24 cellular contexts compared by ENCODE assay signal in genomic region chr2:137228566-137228965, GRCh38.
DNase-seq lines count a peak whose midpoint lies in the region; ATAC-seq and TF ChIP-seq lines count a peak whose summit lies in the region.
"Had no signal": no experiment of that assay in that cellular context is flagged by ENCODE, and none has a peak within 500 bp of the region (broad histone marks: within the 10 kb centered on the region; RNA-seq: fewer than 3 reads in every experiment).

No MANE protein-coding gene starts in this region.

- ATAC-seq in GM19351 (IDR thresholded peaks at IDR 0.05; ENCODE audit: unreplicated experiment) (no peak), GM18519 (IDR thresholded peaks at IDR 0.05; ENCODE audit: low FRiP score, unreplicated experiment) (no peak)
- ATAC-seq: K562; natural killer cell treated with Interleukin-12 subunit alpha and Interleukin-12 subunit beta and Interleukin-15 and Interleukin-18, amount 100 ng/mL, for 72 hours had no signal

- 19% methylated on average over 4 of the region's 4 CpGs for WGBS in SK-N-SH (ENCODE audit: low lambda C conversion rate)

- no peaks in the 10 kb centered on the region for H3K79me2 ChIP-seq in SK-N-SH (ENCODE audit: insufficient read depth)

- H3K4me2 ChIP-seq in SK-N-SH: no peak overlapping the region
- H3K4me2 ChIP-seq: smooth muscle cell had no signal

- H3K27me3 Mint-ChIP-seq in mesothelial cell of epicardium (ENCODE audit: low read depth): peaks cover 14% of the 10 kb centered on the region
- H3K27me3 Mint-ChIP-seq: activated naive CD8-positive, alpha-beta T cell treated with anti-CD3 and anti-CD28 coated beads, Interleukin-2, amount 10 ng/mL, durations not matched to agents 7 days and 5 days; memory B cell; natural killer cell treated with Interleukin-12 subunit alpha and Interleukin-12 subunit beta and Interleukin-15 and Interleukin-18, amount 100 ng/mL, for 72 hours; progenitor cell of endocrine pancreas had no signal

- H3K4me3 Mint-ChIP-seq in mesothelial cell of epicardium: no peak overlapping the region
- H3K4me3 Mint-ChIP-seq: activated naive CD8-positive, alpha-beta T cell treated with anti-CD3 and anti-CD28 coated beads, Interleukin-2, amount 10 ng/mL, durations not matched to agents 7 days and 5 days; H9; memory B cell; natural killer cell treated with Interleukin-12 subunit alpha and Interleukin-12 subunit beta and Interleukin-15 and Interleukin-18, amount 100 ng/mL, for 72 hours had no signal

- peak; percentile 5 to 24; a peak in 1 of 4 replicates for TF ChIP-seq EP300 in SK-N-SH (IDR thresholded peaks at IDR 0.05; ENCODE audit: borderline replicate concordance in 1 of 2, low read depth in 1 of 2, low read length in 1 of 2)

- H3F3A ChIP-seq in SK-N-SH (replicated peaks; ENCODE audit: insufficient read depth): no peaks in the 10 kb centered on the region

- no peaks in the 10 kb centered on the region for H3K36me3 Mint-ChIP-seq in mesothelial cell of epicardium
- H3K36me3 Mint-ChIP-seq: activated naive CD8-positive, alpha-beta T cell treated with anti-CD3 and anti-CD28 coated beads, Interleukin-2, amount 10 ng/mL, durations not matched to agents 7 days and 5 days; memory B cell; natural killer cell treated with Interleukin-12 subunit alpha and Interleukin-12 subunit beta and Interleukin-15 and Interleukin-18, amount 100 ng/mL, for 72 hours had no signal

- no peaks in the 10 kb centered on the region for H3K9me2 ChIP-seq in SK-N-SH

- H3K9me3 ChIP-seq in SK-N-SH: no peaks in the 10 kb centered on the region
- H3K9me3 ChIP-seq: BLaER1 treated with 17β-estradiol and CSF1 and Interleukin-3, amounts not matched to agents 10 nM and 100 nM had no signal

- CTCF ChIA-PET in SK-N-SH (lab: Yijun Ruan, JAX): interaction anchor here (0.7 kb wide), 1 partner anchor 1586 kb away, joined by 3 read pairs; no protein-coding TSS in a partner anchor

- no peak overlapping the region for H3K9ac ChIP-seq in SK-N-SH
- H3K9ac ChIP-seq: BLaER1 treated with 17β-estradiol and CSF1 and Interleukin-3, amounts not matched to agents 10 nM and 100 nM had no signal

- DNase-seq in HFF-Myc (ENCODE audit: extremely low read depth, low read depth) (peak; percentile 32), SK-N-SH (no peak), fibroblast of mammary gland (ENCODE audit: low read depth) (peak; percentile 77), renal cortical epithelial cell (ENCODE audit: low read depth) (peak; percentile 71), mesothelial cell of epicardium (ENCODE audit: low spot score in 2 of 2, unreplicated experiment in 2 of 2) (no peak), DMS 273 (lab: John Stamatoyannopoulos, UW; ENCODE audit: unreplicated experiment) (no peak)
- DNase-seq: activated CD4-positive, CD25-positive, alpha-beta regulatory T cell treated with anti-CD3 and anti-CD28 coated beads, Interleukin-2, amount 50 U/mL, for 72 hours; activated naive CD8-positive, alpha-beta T cell treated with anti-CD3 and anti-CD28 coated beads, Interleukin-2, amount 10 ng/mL, durations not matched to agents 7 days and 5 days; caudate nucleus; H9; islet precursor cell; NCI-H2081; NCI-H524 treated with DMSO at 0.1 percent for 48 hours; stimulated activated CD4-positive, alpha-beta T cell treated with anti-CD3 and anti-CD28 coated beads, Interleukin-4, amount 100 ng/mL, for 4 hours; T-helper 9 cell had no signal

- no peaks in the 10 kb centered on the region for H3K9me3 Mint-ChIP-seq in mesothelial cell of epicardium
- H3K9me3 Mint-ChIP-seq: activated naive CD8-positive, alpha-beta T cell treated with anti-CD3 and anti-CD28 coated beads, Interleukin-2, amount 10 ng/mL, durations not matched to agents 7 days and 5 days; H9 had no signal

- H3K4me1 Mint-ChIP-seq in mesothelial cell of epicardium: no peaks in the 10 kb centered on the region
- H3K4me1 Mint-ChIP-seq: activated naive CD8-positive, alpha-beta T cell treated with anti-CD3 and anti-CD28 coated beads, Interleukin-2, amount 10 ng/mL, durations not matched to agents 7 days and 5 days; memory B cell had no signal

- H3K27me3 ChIP-seq in SK-N-SH (ENCODE audit: insufficient read depth): no peaks in the 10 kb centered on the region
- H3K27me3 ChIP-seq: BLaER1 treated with 17β-estradiol and CSF1 and Interleukin-3, amounts not matched to agents 10 nM and 100 nM had no signal

- H2AFZ ChIP-seq in SK-N-SH (ENCODE audit: low read depth): peak overlapping the region; percentile 4; the same call in 1 of the 2 replicates

- POLR2A ChIA-PET in SK-N-SH (lab: Yijun Ruan, JAX): no interaction called here

- no peak overlapping the region for H3K27ac Mint-ChIP-seq in mesothelial cell of epicardium
- H3K27ac Mint-ChIP-seq: activated naive CD8-positive, alpha-beta T cell treated with anti-CD3 and anti-CD28 coated beads, Interleukin-2, amount 10 ng/mL, durations not matched to agents 7 days and 5 days; H9; memory B cell; natural killer cell treated with Interleukin-12 subunit alpha and Interleukin-12 subunit beta and Interleukin-15 and Interleukin-18, amount 100 ng/mL, for 72 hours; progenitor cell of endocrine pancreas had no signal

- no peaks in the 10 kb centered on the region for H3K36me3 ChIP-seq in SK-N-SH (replicated peaks in 1 of 2; ENCODE audit: control insufficient read depth in 1 of 2, insufficient read depth in 2 of 2, low read length in 1 of 2)
- H3K36me3 ChIP-seq: BLaER1 treated with 17β-estradiol and CSF1 and Interleukin-3, amounts not matched to agents 10 nM and 100 nM had no signal

- H3K4me3 ChIP-seq in HFF-Myc (replicated peaks; ENCODE audit: low read depth, low read length) (no peak overlapping the region), SK-N-SH (ENCODE audit: low read depth in 2 of 2, low read length in 1 of 2) (no peak overlapping the region), fibroblast of mammary gland (ENCODE audit: control insufficient read depth, low read depth, low read length) (no peak overlapping the region)
- H3K4me3 ChIP-seq: BLaER1 treated with 17β-estradiol and CSF1 and Interleukin-3, amounts not matched to agents 10 nM and 100 nM; K562; smooth muscle cell had no signal

- H3K4me1 ChIP-seq in SK-N-SH (ENCODE audit: control insufficient read depth in 1 of 2, insufficient read depth in 2 of 2, low read depth in 1 of 2, low read length in 1 of 2): no peaks in the 10 kb centered on the region; a peak in 1 of 4 replicates

- H3K27ac ChIP-seq in SK-N-SH (ENCODE audit: low read depth in 2 of 2, low read length in 1 of 2): peak overlapping the region in 1 of 2 experiments; percentile 41; a peak in 2 of 4 replicates
- H3K27ac ChIP-seq: BLaER1 treated with 17β-estradiol and CSF1 and Interleukin-3, amounts not matched to agents 10 nM and 100 nM; HL-60 had no signal

- no peaks in the 10 kb centered on the region for H4K20me1 ChIP-seq in SK-N-SH (ENCODE audit: insufficient read depth)
- H4K20me1 ChIP-seq: BLaER1 treated with 17β-estradiol and CSF1 and Interleukin-3, amounts not matched to agents 10 nM and 100 nM had no signal

- TF ChIP-seq RAD21 in SK-N-SH (IDR thresholded peaks at IDR 0.05; ENCODE audit: low read length): no peak

- TF ChIP-seq CTCF in HFF-Myc (IDR thresholded peaks at IDR 0.05; ENCODE audit: low read depth, low read length, missing control alignments) (no peak), SK-N-SH (IDR thresholded peaks at IDR 0.05) (no peak), fibroblast of mammary gland (conservative IDR thresholded peaks at IDR 0.05; ENCODE audit: control insufficient read depth, insufficient read depth, low read depth, low read length) (no peak), mesothelial cell of epicardium (IDR thresholded peaks at IDR 0.05; ENCODE audit: unreplicated experiment) (no peak)

TF ChIP-seq in SK-N-SH, 30 proteins besides CTCF, POLR2A, EP300 and RAD21 (continues in another document):
- TF ChIP-seq JUND (IDR thresholded peaks at IDR 0.05): peak; percentile 63
- no peak for TF ChIP-seq USF2 (IDR thresholded peaks at IDR 0.05; ENCODE audit: borderline replicate concordance, low read depth, low read length)
- TF ChIP-seq FOXM1 (IDR thresholded peaks at IDR 0.05; ENCODE audit: low read depth): no peak
- 0 out of 2 replicates have a peak, but pooled peaks have one; percentile 36 for TF ChIP-seq MEF2A (IDR thresholded peaks at IDR 0.05; ENCODE audit: borderline replicate concordance, low read depth)
- no peak for TF ChIP-seq MAX (IDR thresholded peaks at IDR 0.05; ENCODE audit: low read depth)
- TF ChIP-seq RCOR1 (IDR thresholded peaks at IDR 0.05; ENCODE audit: low read length): no peak
- TF ChIP-seq FOXJ3 (CRISPR knock-in tag; IDR thresholded peaks at IDR 0.05): no peak
- TF ChIP-seq TEAD4 (IDR thresholded peaks at IDR 0.05; ENCODE audit: borderline replicate concordance, insufficient read depth): no peak
- TF ChIP-seq CHD2 (IDR thresholded peaks at IDR 0.05; ENCODE audit: low read length, partially characterized antibody): no peak
- peak; percentile 64 for TF ChIP-seq TCF12 (IDR thresholded peaks at IDR 0.05)
- peak; percentile 54; the same call in 1 of the 2 replicates for TF ChIP-seq FOSL2 (IDR thresholded peaks at IDR 0.05; ENCODE audit: borderline replicate concordance, low read depth)
- TF ChIP-seq SIN3A (IDR thresholded peaks at IDR 0.05; ENCODE audit: borderline replicate concordance, low read depth, low read length): no peak
- no peak for TF ChIP-seq RFX5 (IDR thresholded peaks at IDR 0.05; ENCODE audit: low read length)
- TF ChIP-seq NFIC (IDR thresholded peaks at IDR 0.05; ENCODE audit: borderline replicate concordance): peak; percentile 64
- TF ChIP-seq SMC3 (IDR thresholded peaks at IDR 0.05; ENCODE audit: low read depth, low read length): no peak
- no peak for TF ChIP-seq YY1 (IDR thresholded peaks at IDR 0.05; ENCODE audit: low read depth)
- TF ChIP-seq USF1 (IDR thresholded peaks at IDR 0.05; ENCODE audit: borderline replicate concordance, low read depth): no peak

Comparison
In these comparisons a context has a peak if more than half of its experiments do, and no peak if none do; other contexts are left out.
1. DNase-seq: peak in HFF-Myc (single experiment), fibroblast of mammary gland (single experiment) and renal cortical epithelial cell (single experiment); none in SK-N-SH (single experiment), mesothelial cell of epicardium (0 of 2) and DMS 273 (single experiment).